In genomic region chrX:122940199-122940598, GRCh38 we compare ENCODE assay signal across 11 cellular contexts.
"Had no signal": no experiment of that assay in that cellular context is flagged by ENCODE, and none has a peak within 500 bp of the region (broad histone marks: within the 10 kb centered on the region; RNA-seq: fewer than 3 reads in every experiment).

No MANE protein-coding gene starts in this region.

- DNase-seq: GM23248, GOT3, H7, H9, HCEC 1CT, HFFc6 had no signal

- H3K9me3 ChIP-seq: HAP-1 had no signal

- H3K4me3 ChIP-seq: GM23248, GM23338, HAP-1 had no signal

- H3K4me2 ChIP-seq: GM23338 had no signal

- H2AFZ ChIP-seq: GM23248, GM23338 had no signal

- H3K36me3 ChIP-seq: HAP-1 had no signal

- FAIRE-seq: H1, H54 had no signal

- H3K9ac ChIP-seq: GM23248 had no signal

- H3K27ac ChIP-seq: GM23248 had no signal

- ATAC-seq: GM23338, HCT116 had no signal

- H3K4me1 ChIP-seq: HAP-1 had no signal
